Comparison of ENCODE assay signal across 8 cellular contexts in the genomic region with DNA sequence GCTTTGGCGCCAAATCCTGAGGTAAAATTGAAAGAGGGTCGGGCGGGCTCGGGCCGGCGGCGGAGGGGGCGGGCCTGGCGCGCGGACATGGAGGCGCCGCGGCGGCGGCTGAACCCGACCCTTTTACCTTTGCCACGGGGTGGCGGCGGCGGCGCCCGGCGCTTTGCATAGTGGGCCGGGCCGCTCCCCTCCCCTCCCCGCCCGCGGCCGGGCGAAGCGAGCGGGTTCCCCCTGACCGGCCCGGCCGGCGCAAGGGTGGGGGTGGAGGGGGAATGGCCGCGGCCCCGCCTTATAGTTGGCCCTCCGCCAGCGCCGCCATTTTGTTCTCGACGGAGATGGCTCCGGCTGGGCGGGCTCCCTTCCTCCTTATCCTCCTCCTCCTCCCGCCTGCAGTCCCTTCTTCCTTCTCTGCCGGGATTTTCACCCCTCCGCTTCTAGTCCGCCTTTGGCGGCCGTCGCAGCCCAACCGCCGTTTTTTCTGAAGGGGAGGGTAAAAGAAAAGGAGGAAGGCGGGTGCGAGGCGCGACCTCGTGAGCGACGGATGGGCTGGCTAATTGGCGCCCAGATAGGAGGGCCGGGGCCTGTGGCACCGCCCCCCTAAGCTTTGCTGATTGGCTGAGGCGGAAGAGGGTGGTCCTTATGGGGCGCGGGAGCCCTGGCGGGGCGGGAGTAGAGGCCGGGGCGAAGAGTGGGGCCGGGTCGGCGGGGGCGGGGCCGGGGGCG. TPM values are rescaled to one million over a fixed set of nuclear protein-coding genes. Genes with fewer than 3 reads are reported as not detected.
DNase-seq lines count a peak whose midpoint lies in the region; ATAC-seq and TF ChIP-seq lines count a peak whose summit lies in the region.

No MANE protein-coding gene starts in this region.

- H3K9me3 Mint-ChIP-seq in natural killer cell treated with Interleukin-12 subunit alpha and Interleukin-12 subunit beta and Interleukin-15 and Interleukin-18, amount 100 ng/mL, for 72 hours = no peaks in the 10 kb centered on the region

- peak overlapping the region; percentile 99 for H3K4me3 Mint-ChIP-seq in natural killer cell treated with Interleukin-12 subunit alpha and Interleukin-12 subunit beta and Interleukin-15 and Interleukin-18, amount 100 ng/mL, for 72 hours

- peaks cover 13% of the 10 kb centered on the region; the same call in 1 of the 2 replicates for H3F3A ChIP-seq in Loucy (ENCODE audit: low read depth)

- no peaks in the 10 kb centered on the region for H3K9me3 ChIP-seq in Loucy (ENCODE audit: insufficient read depth, low read depth, low read length)
- H3K9me3 ChIP-seq in RWPE2 (ENCODE audit: severe bottlenecking) = no peaks in the 10 kb centered on the region

- peak; percentile 95 for ATAC-seq in RWPE2 (ENCODE audit: low read depth)
- ATAC-seq in natural killer cell treated with Interleukin-12 subunit alpha and Interleukin-12 subunit beta and Interleukin-15 and Interleukin-18, amount 100 ng/mL, for 72 hours = peak; percentile 96

- H3K27me3 Mint-ChIP-seq in natural killer cell treated with Interleukin-12 subunit alpha and Interleukin-12 subunit beta and Interleukin-15 and Interleukin-18, amount 100 ng/mL, for 72 hours = no peaks in the 10 kb centered on the region

- DNase-seq in ELF-1 (ENCODE audit: low read depth, low spot score) (peak; percentile 99), H7 (peak; percentile 99), RWPE2 (ENCODE audit: low spot score) (peak; percentile 89), fibroblast of pulmonary artery (ENCODE audit: low read depth) (peak; percentile 97)
- DNase-seq in activated effector memory CD4-positive, alpha-beta T cell treated with Interleukin-2 at 50 U/mL for 16 hours = peak; percentile 95
- peak; percentile 97 for DNase-seq in natural killer cell treated with Interleukin-12 subunit alpha and Interleukin-12 subunit beta and Interleukin-15 and Interleukin-18, amount 100 ng/mL, for 72 hours (ENCODE audit: low spot score)
- DNase-seq in stimulated activated naive CD4-positive, alpha-beta T cell treated with Interleukin-2 at 50 U/mL for 16 hours (lab: John Stamatoyannopoulos, UW) = peak; percentile 95

- peaks cover 36 to 41% of the 10 kb centered on the region in 2 donors for H3K4me1 Mint-ChIP-seq in natural killer cell treated with Interleukin-12 subunit alpha and Interleukin-12 subunit beta and Interleukin-15 and Interleukin-18, amount 100 ng/mL, for 72 hours (ENCODE audit: low read depth in 2 of 2)

- peak overlapping the region; percentile 93 for H3K27ac ChIP-seq in RWPE2 (ENCODE audit: poor library complexity, severe bottlenecking)

- H3K36me3 Mint-ChIP-seq in natural killer cell treated with Interleukin-12 subunit alpha and Interleukin-12 subunit beta and Interleukin-15 and Interleukin-18, amount 100 ng/mL, for 72 hours = peaks cover 13% of the 10 kb centered on the region

- H3K4me1 ChIP-seq in Loucy (ENCODE audit: insufficient read depth, low read length, poor library complexity, severe bottlenecking) (peaks cover 53% of the 10 kb centered on the region), RWPE2 (ENCODE audit: insufficient read depth, poor library complexity, severe bottlenecking) (peaks cover 15% of the 10 kb centered on the region)

- H3K27ac Mint-ChIP-seq in natural killer cell treated with Interleukin-12 subunit alpha and Interleukin-12 subunit beta and Interleukin-15 and Interleukin-18, amount 100 ng/mL, for 72 hours = peak overlapping the region; percentile 97 to 98

- H3K4me3 ChIP-seq in H7 (ENCODE audit: insufficient read depth, low read depth, low read length) = peak overlapping the region; percentile 89
- peak overlapping the region; percentile 98 for H3K4me3 ChIP-seq in Loucy (ENCODE audit: low read length, poor library complexity, severe bottlenecking)
- H3K4me3 ChIP-seq in RWPE2 (ENCODE audit: severe bottlenecking) = peak overlapping the region; percentile 90
- peak overlapping the region; percentile 86 for H3K4me3 ChIP-seq in fibroblast of pulmonary artery (replicated peaks; ENCODE audit: low read depth, low read length)

- no peak overlapping the region for H3K4me2 ChIP-seq in Loucy (ENCODE audit: low read depth, low read length, poor library complexity, severe bottlenecking)

- H3K9ac ChIP-seq in Loucy (ENCODE audit: low read depth, low read length, poor library complexity, severe bottlenecking) = peak overlapping the region; percentile 94

- H3K27me3 ChIP-seq in H7 (ENCODE audit: control insufficient read depth, insufficient read depth, low read length) (no peaks in the 10 kb centered on the region), Loucy (ENCODE audit: insufficient read depth, low read length, poor library complexity, severe bottlenecking) (no peaks in the 10 kb centered on the region), RWPE2 (ENCODE audit: insufficient read depth, poor library complexity, severe bottlenecking) (no peaks in the 10 kb centered on the region)

- H2AFZ ChIP-seq in Loucy (ENCODE audit: low read length) = peak overlapping the region; percentile 81

- peaks cover 73% of the 10 kb centered on the region for H4K20me1 ChIP-seq in Loucy (ENCODE audit: insufficient read depth, low read length, poor library complexity, severe bottlenecking)

- peaks cover 88% of the 10 kb centered on the region for H3K79me2 ChIP-seq in Loucy (ENCODE audit: insufficient read depth, low read length)

- peaks cover 10% of the 10 kb centered on the region for H3K36me3 ChIP-seq in H7 (replicated peaks; ENCODE audit: control insufficient read depth, insufficient read depth, low read length)
- peaks cover 24% of the 10 kb centered on the region; the same call in 1 of the 2 replicates for H3K36me3 ChIP-seq in Loucy (ENCODE audit: insufficient read depth, low read length)
- H3K36me3 ChIP-seq in RWPE2 (ENCODE audit: low read depth) = peaks cover 44% of the 10 kb centered on the region

- TF ChIP-seq CTCF in Loucy (conservative IDR thresholded peaks at IDR 0.05; ENCODE audit: low read length) (no peak), RWPE2 (IDR thresholded peaks at IDR 0.05; ENCODE audit: poor library complexity, severe bottlenecking) (no peak), fibroblast of pulmonary artery (IDR thresholded peaks at IDR 0.05; ENCODE audit: low read length, missing control alignments) (no peak)

- no peaks in the 10 kb centered on the region for H3K9me2 ChIP-seq in Loucy (replicated peaks; ENCODE audit: low read depth, low read length)

RNA-seq across cellular contexts. Expression of gene NR2C2, which starts 0.7 kb away (rescaled TPM):
- 14.7 and 25.6 TPM in 2 replicates for total RNA-seq in H7 (2014; rRNA removed; shearing (Covaris generic))
- 10 to 100 TPM; 58.3 to 74.3 TPM for total RNA-seq in natural killer cell treated with Interleukin-12 subunit alpha and Interleukin-12 subunit beta and Interleukin-15 and Interleukin-18, amount 100 ng/mL, for 72 hours

Comparison
In these comparisons a context has a peak if more than half of its experiments do, and no peak if none do; other contexts are left out.
1. Peak in every context shown above with its lines: DNase-seq, ATAC-seq, H3K4me3 ChIP-seq and H3K27ac ChIP-seq.